ENCODE assay signal across 8 cellular contexts in genomic region chrX:63754141-63754859, GRCh38. TPM values are rescaled to one million over a fixed set of nuclear protein-coding genes. Genes with fewer than 3 reads are reported as not detected.
DNase-seq lines count a peak whose midpoint lies in the region; ATAC-seq and TF ChIP-seq lines count a peak whose summit lies in the region.

No MANE protein-coding gene starts in this region.

- peaks cover 3% of the 10 kb centered on the region for H3K36me3 Mint-ChIP-seq in activated T-helper 2 cell treated with anti-CD3 and anti-CD28 coated beads, Interferon-gamma antibody, Interleukin-2, Interleukin-4, amounts not matched to agents 10 μg/mL and 5 μg/mL and 100 μg/mL, durations not matched to agents 14 hours and 24 hours and 36 hours (ENCODE audit: low read depth)
- no peaks in the 10 kb centered on the region for H3K36me3 Mint-ChIP-seq in glutamatergic neuron (ENCODE audit: unreplicated experiment)

- no peaks in the 10 kb centered on the region for H3K9me3 Mint-ChIP-seq in activated T-helper 2 cell treated with anti-CD3 and anti-CD28 coated beads, Interferon-gamma antibody, Interleukin-2, Interleukin-4, amounts not matched to agents 10 μg/mL and 5 μg/mL and 100 μg/mL, durations not matched to agents 14 hours and 24 hours and 36 hours
- H3K9me3 Mint-ChIP-seq in glutamatergic neuron (ENCODE audit: unreplicated experiment), result peaks cover 23% of the 10 kb centered on the region

- H3K4me1 Mint-ChIP-seq in activated T-helper 2 cell treated with anti-CD3 and anti-CD28 coated beads, Interferon-gamma antibody, Interleukin-2, Interleukin-4, amounts not matched to agents 10 μg/mL and 5 μg/mL and 100 μg/mL, durations not matched to agents 14 hours and 24 hours and 36 hours (ENCODE audit: low read depth), result peaks cover 45% of the 10 kb centered on the region
- peaks cover 19% of the 10 kb centered on the region for H3K4me1 Mint-ChIP-seq in glutamatergic neuron (ENCODE audit: low read depth, unreplicated experiment)

- H3K4me3 Mint-ChIP-seq in activated T-helper 2 cell treated with anti-CD3 and anti-CD28 coated beads, Interferon-gamma antibody, Interleukin-2, Interleukin-4, amounts not matched to agents 10 μg/mL and 5 μg/mL and 100 μg/mL, durations not matched to agents 14 hours and 24 hours and 36 hours (ENCODE audit: low read depth), result peak overlapping the region; percentile 95
- peak overlapping the region; percentile 93 for H3K4me3 Mint-ChIP-seq in glutamatergic neuron (ENCODE audit: unreplicated experiment)

- H3K27me3 Mint-ChIP-seq in activated T-helper 2 cell treated with anti-CD3 and anti-CD28 coated beads, Interferon-gamma antibody, Interleukin-2, Interleukin-4, amounts not matched to agents 10 μg/mL and 5 μg/mL and 100 μg/mL, durations not matched to agents 14 hours and 24 hours and 36 hours (ENCODE audit: low read depth), result no peaks in the 10 kb centered on the region
- H3K27me3 Mint-ChIP-seq in glutamatergic neuron (ENCODE audit: unreplicated experiment), result no peaks in the 10 kb centered on the region

- peak overlapping the region; percentile 98 for H3K27ac Mint-ChIP-seq in activated T-helper 2 cell treated with anti-CD3 and anti-CD28 coated beads, Interferon-gamma antibody, Interleukin-2, Interleukin-4, amounts not matched to agents 10 μg/mL and 5 μg/mL and 100 μg/mL, durations not matched to agents 14 hours and 24 hours and 36 hours
- peak overlapping the region; percentile 96 for H3K27ac Mint-ChIP-seq in glutamatergic neuron (ENCODE audit: unreplicated experiment)

- intact Hi-C loops in activated T-helper 2 cell treated with anti-CD3 and anti-CD28 coated beads, Interferon-gamma antibody, Interleukin-2, Interleukin-4, amounts not matched to agents 10 μg/mL and 5 μg/mL and 100 μg/mL, durations not matched to agents 14 hours and 24 hours and 36 hours (cut with micrococcal nuclease), result loop anchor here (1.0 to 10.0 kb wide), 3 partner anchors 8 to 1221 kb away; partner anchors contain the start of genes AMER1 and ZC4H2

- ATAC-seq in HG03469 (IDR thresholded peaks at IDR 0.05; ENCODE audit: unreplicated experiment), result no peak

- DNase-seq in ELR (ENCODE audit: low read depth), result peak; percentile 31
- peak; percentile 2 for DNase-seq in H4 (ENCODE audit: low spot score)
- peak; percentile 63 for DNase-seq in NCI-H1092 treated with DMSO at 0.1 percent for 48 hours (lab: John Stamatoyannopoulos, UW)
- no peak for DNase-seq in activated T-helper 2 cell treated with anti-CD3 and anti-CD28 coated beads, Interferon-gamma antibody, Interleukin-2, Interleukin-4, amounts not matched to agents 10 μg/mL and 5 μg/mL and 100 μg/mL, durations not matched to agents 14 hours and 24 hours and 36 hours (ENCODE audit: low spot score)
- no peak for DNase-seq in glutamatergic neuron
- DNase-seq in retina, result peak; percentile 45
- DNase-seq in inferior parietal cortex (ENCODE audit: extremely low spot score), result no peak

- TF ChIP-seq CTCF in glutamatergic neuron (IDR thresholded peaks at IDR 0.05; ENCODE audit: partially characterized antibody, unreplicated experiment), result no peak

RNA-seq across cellular contexts. Expression of gene ARHGEF9, which starts 30.7 kb away (rescaled TPM):
- 9.1 and 16.1 TPM in 2 replicates for total RNA-seq in H4 (2014; rRNA removed; shearing (Covaris generic))
- total RNA-seq in activated T-helper 2 cell treated with anti-CD3 and anti-CD28 coated beads, Interferon-gamma antibody, Interleukin-2, Interleukin-4, amounts not matched to agents 10 μg/mL and 5 μg/mL and 100 μg/mL, durations not matched to agents 14 hours and 24 hours and 36 hours, result 19.8 and 20.4 TPM in 2 replicates
- total RNA-seq in glutamatergic neuron (ENCODE audit: unreplicated experiment), result 138 TPM

Comparison
In these comparisons a context has a peak if more than half of its experiments do, and no peak if none do; other contexts are left out.
1. DNase-seq: peak in ELR (single experiment), H4 (single experiment), NCI-H1092 treated with DMSO at 0.1 percent for 48 hours (single experiment) and retina (single experiment); none in activated T-helper 2 cell treated with anti-CD3 and anti-CD28 coated beads, Interferon-gamma antibody, Interleukin-2, Interleukin-4, amounts not matched to agents 10 μg/mL and 5 μg/mL and 100 μg/mL, durations not matched to agents 14 hours and 24 hours and 36 hours (single experiment), glutamatergic neuron (single experiment) and inferior parietal cortex (single experiment).